ENCODE assay signal across 1 cellular context in genomic region chr6:138814179-138814834, GRCh38.
A peak's percentile ranks its signal among the peaks of the same experiment; 100 is the strongest.
TF ChIP-seq lines count a peak whose summit lies in the region.

No MANE protein-coding gene starts in this region.

TF ChIP-seq in HepG2, 621 proteins besides CTCF, POLR2A, EP300 and RAD21 (continued from another document):
- TF ChIP-seq, protein P1, sequence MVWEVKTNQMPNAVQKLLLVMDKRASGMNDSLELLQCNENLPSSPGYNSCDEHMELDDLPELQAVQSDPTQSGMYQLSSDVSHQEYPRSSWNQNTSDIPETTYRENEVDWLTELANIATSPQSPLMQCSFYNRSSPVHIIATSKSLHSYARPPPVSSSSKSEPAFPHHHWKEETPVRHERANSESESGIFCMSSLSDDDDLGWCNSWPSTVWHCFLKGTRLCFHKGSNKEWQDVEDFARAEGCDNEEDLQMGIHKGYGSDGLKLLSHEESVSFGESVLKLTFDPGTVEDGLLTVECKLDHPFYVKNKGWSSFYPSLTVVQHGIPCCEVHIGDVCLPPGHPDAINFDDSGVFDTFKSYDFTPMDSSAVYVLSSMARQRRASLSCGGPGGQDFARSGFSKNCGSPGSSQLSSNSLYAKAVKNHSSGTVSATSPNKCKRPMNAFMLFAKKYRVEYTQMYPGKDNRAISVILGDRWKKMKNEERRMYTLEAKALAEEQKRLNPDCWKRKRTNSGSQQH (CRISPR knock-in tag; IDR thresholded peaks at IDR 0.05; ENCODE audit: low read depth) = no peak
- no peak for TF ChIP-seq MED1 (CRISPR knock-in tag; IDR thresholded peaks at IDR 0.05)
- TF ChIP-seq NONO (IDR thresholded peaks at IDR 0.05) = no peak
- no peak; the same call in 1 of the 2 replicates for TF ChIP-seq NONO (CRISPR knock-in tag; conservative IDR thresholded peaks at IDR 0.05)
- TF ChIP-seq CBX1 (IDR thresholded peaks at IDR 0.05; ENCODE audit: low read depth) = no peak
- TF ChIP-seq ZNF280D (CRISPR knock-in tag; IDR thresholded peaks at IDR 0.05) = no peak
- no peak for TF ChIP-seq DNMT3B (CRISPR knock-in tag; conservative IDR thresholded peaks at IDR 0.05)
- no peak for TF ChIP-seq ADNP (CRISPR knock-in tag; IDR thresholded peaks at IDR 0.05)
- peak; percentile 78; the same call in 1 of the 2 replicates for TF ChIP-seq FOXJ3 (CRISPR knock-in tag; IDR thresholded peaks at IDR 0.05; ENCODE audit: borderline replicate concordance)
- TF ChIP-seq ZNF124 (CRISPR knock-in tag; IDR thresholded peaks at IDR 0.05) = no peak
- no peak for TF ChIP-seq TFDP2 (CRISPR knock-in tag; IDR thresholded peaks at IDR 0.05)
- TF ChIP-seq MBD4 (IDR thresholded peaks at IDR 0.05; ENCODE audit: borderline replicate concordance, low read length) = 0 out of 2 replicates have a peak, but pooled peaks have one; percentile 80
- TF ChIP-seq ZNF12 (CRISPR knock-in tag; IDR thresholded peaks at IDR 0.05) = no peak
- TF ChIP-seq ZNF589 (CRISPR knock-in tag; conservative IDR thresholded peaks at IDR 0.05) = no peak
- TF ChIP-seq ZNF646 (CRISPR knock-in tag; IDR thresholded peaks at IDR 0.05) = no peak
- TF ChIP-seq JUND (CRISPR knock-in tag; IDR thresholded peaks at IDR 0.05) = no peak
- TF ChIP-seq SKI (IDR thresholded peaks at IDR 0.05; ENCODE audit: partially characterized antibody) = no peak
- TF ChIP-seq MED13 (CRISPR knock-in tag; IDR thresholded peaks at IDR 0.05) = no peak; the same call in 1 of the 2 replicates
TF ChIP-seq in HepG2: peak in this region for 115.
